1 cellular context compared by ENCODE assay signal in genomic region chr18:9494778-9495302, GRCh38.
TF ChIP-seq lines count a peak whose summit lies in the region.

No MANE protein-coding gene starts in this region.

TF ChIP-seq in K562, 482 proteins besides CTCF, POLR2A, EP300 and RAD21 (continued from another document):
- TF ChIP-seq ZNF518B (CRISPR knock-in tag; IDR thresholded peaks at IDR 0.05), result no peak
- TF ChIP-seq CHD4 (IDR thresholded peaks at IDR 0.05; ENCODE audit: insufficient read depth, insufficient replicate concordance, low read depth, low read length, poor library complexity, severe bottlenecking), result no peak
- no peak for TF ChIP-seq HDAC3 (IDR thresholded peaks at IDR 0.05; ENCODE audit: borderline replicate concordance, partially characterized antibody)
- no peak for TF ChIP-seq ZBTB7A (IDR thresholded peaks at IDR 0.05; ENCODE audit: borderline replicate concordance, control insufficient read depth, low read depth, low read length)
- TF ChIP-seq MCM7 (IDR thresholded peaks at IDR 0.05), result no peak
- no peak for TF ChIP-seq HNRNPL (IDR thresholded peaks at IDR 0.05; ENCODE audit: low read depth, low read length)
- no peak for TF ChIP-seq ZBTB26 (CRISPR knock-in tag; IDR thresholded peaks at IDR 0.05)
- no peak for TF ChIP-seq PHF21A (IDR thresholded peaks at IDR 0.05; ENCODE audit: borderline replicate concordance, low read depth)
- no peak for TF ChIP-seq CSDE1 (IDR thresholded peaks at IDR 0.05)
- TF ChIP-seq NCOA6 (IDR thresholded peaks at IDR 0.05), result no peak
- TF ChIP-seq ZBTB17 (CRISPR knock-in tag; IDR thresholded peaks at IDR 0.05), result 0 out of 2 replicates have a peak, but pooled peaks have one; percentile 42
- no peak for TF ChIP-seq ARID3B (CRISPR knock-in tag; IDR thresholded peaks at IDR 0.05; ENCODE audit: borderline replicate concordance)
- TF ChIP-seq ZNF239 (CRISPR knock-in tag; IDR thresholded peaks at IDR 0.05), result no peak
- TF ChIP-seq RBBP5 (IDR thresholded peaks at IDR 0.05; ENCODE audit: borderline replicate concordance, insufficient read depth, low read length, poor library complexity, severe bottlenecking), result no peak
- TF ChIP-seq ZNF316 (IDR thresholded peaks at IDR 0.05), result no peak
- no peak for TF ChIP-seq L3MBTL2 (IDR thresholded peaks at IDR 0.05)
- no peak for TF ChIP-seq ZNF347 (CRISPR knock-in tag; IDR thresholded peaks at IDR 0.05; ENCODE audit: low read depth)
- no peak for TF ChIP-seq RREB1 (CRISPR knock-in tag; IDR thresholded peaks at IDR 0.05)
- TF ChIP-seq ZBTB11 (CRISPR knock-in tag; IDR thresholded peaks at IDR 0.05), result no peak
- no peak for TF ChIP-seq VEZF1 (CRISPR knock-in tag; IDR thresholded peaks at IDR 0.05)
- no peak for TF ChIP-seq POU5F1 (IDR thresholded peaks at IDR 0.05; ENCODE audit: borderline replicate concordance, low read depth, low read length, partially characterized antibody)
- 0 out of 2 replicates have a peak, but pooled peaks have one; percentile 33 for TF ChIP-seq ZNF592 (IDR thresholded peaks at IDR 0.05)
- TF ChIP-seq SIN3A (IDR thresholded peaks at IDR 0.05; ENCODE audit: borderline replicate concordance in 2 of 2, control insufficient read depth in 1 of 2, low read depth in 2 of 2, low read length in 2 of 2), result no peak
- no peak for TF ChIP-seq RBM15 (IDR thresholded peaks at IDR 0.05; ENCODE audit: insufficient read depth, low read length)
- no peak for TF ChIP-seq ZNF589 (CRISPR knock-in tag; IDR thresholded peaks at IDR 0.05; ENCODE audit: low read depth)
